In the genomic region with DNA sequence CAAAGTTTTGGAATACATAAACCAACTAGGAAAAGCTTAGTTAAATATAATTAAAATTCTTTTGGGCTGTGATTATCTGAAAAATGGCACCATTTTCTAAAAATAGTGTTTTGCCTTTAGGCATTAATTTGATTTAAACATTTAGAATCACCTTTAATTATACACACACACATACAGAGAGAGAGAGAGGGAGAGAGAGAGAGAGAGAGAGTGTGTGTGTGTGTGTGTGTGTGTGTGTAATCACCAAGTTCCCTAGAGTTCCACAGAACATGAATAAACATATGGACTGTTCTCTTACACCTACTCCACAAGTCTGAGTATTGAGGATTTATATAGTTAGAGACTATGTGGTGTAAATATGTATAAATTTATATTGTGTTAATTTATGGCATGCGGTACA, we compare ENCODE assay signal across 31 cellular contexts.
"Had no signal": no experiment of that assay in that cellular context is flagged by ENCODE, and none has a peak within 500 bp of the region (broad histone marks: within the 10 kb centered on the region; RNA-seq: fewer than 3 reads in every experiment).

No MANE protein-coding gene starts in this region.

- H3K4me3 ChIP-seq: body of pancreas, breast epithelium, MG63, Peyer's patch, SJSA1 had no signal

- DNase-seq: activated CD4-positive, alpha-beta T cell treated with anti-CD3 and anti-CD28 coated beads for 36 hours; activated CD4-positive, alpha-beta T cell treated with anti-CD3 and anti-CD28 coated beads, Interleukin-2, amount 10 ng/mL, durations not matched to agents 7 days and 5 days; activated CD4-positive, alpha-beta T cell treated with anti-CD3 and anti-CD28 coated beads, Interleukin-2, amount 50 U/mL, for 48 hours; activated CD8-positive, alpha-beta T cell treated with anti-CD3 and anti-CD28 coated beads, Interleukin-2, amount 10 ng/mL, durations not matched to agents 7 days and 5 days; activated gamma-delta T cell; activated naive CD4-positive, alpha-beta T cell treated with Interleukin-2 at 50 U/mL for 16 hours; activated naive CD8-positive, alpha-beta T cell treated with anti-CD3 and anti-CD28 coated beads, Interleukin-2, amount 10 ng/mL, durations not matched to agents 7 days and 5 days; activated T-cell treated with anti-CD3 and anti-CD28 coated beads, Interleukin-2, amount 50 U/mL, for 24 hours; body of pancreas; Kasumi-1; NCI-H1048; NCI-H1436; NCI-H1694; NCI-H1930; NCI-H2081 treated with DMSO at 0.1 percent for 48 hours; NCI-H345; NCI-H524 treated with DMSO at 0.1 percent for 48 hours; NCI-H748 treated with DMSO at 0.1 percent for 48 hours; NK-92 treated with Interleukin-12 subunit alpha and Interleukin-12 subunit beta, amount 100 ng/mL, for 24 hours; Peyer's patch; RPMI8226; SHP77 treated with DMSO at 0.1 percent for 48 hours; SW 1271; T1000 had no signal

- H3K27ac ChIP-seq: body of pancreas, Peyer's patch had no signal

- H3K4me3 Mint-ChIP-seq: activated CD4-positive, alpha-beta T cell treated with anti-CD3 and anti-CD28 coated beads for 36 hours; activated CD4-positive, alpha-beta T cell treated with anti-CD3 and anti-CD28 coated beads, Interleukin-2, amount 10 ng/mL, durations not matched to agents 7 days and 5 days; activated CD8-positive, alpha-beta T cell treated with anti-CD3 and anti-CD28 coated beads, Interleukin-2, amount 10 ng/mL, durations not matched to agents 7 days and 5 days; activated naive CD4-positive, alpha-beta T cell treated with anti-CD3 and anti-CD28 coated beads, Interleukin-2, amount 50 U/mL, for 24 hours; activated naive CD8-positive, alpha-beta T cell treated with anti-CD3 and anti-CD28 coated beads, Interleukin-2, amount 10 ng/mL, durations not matched to agents 7 days and 5 days; activated T-cell treated with anti-CD3 and anti-CD28 coated beads, Interleukin-2, amount 50 U/mL, for 24 hours; WTC11 had no signal

- H3K9me3 ChIP-seq: body of pancreas, breast epithelium, MG63, Peyer's patch, SJSA1 had no signal

- H3K4me1 ChIP-seq: Peyer's patch had no signal

- H3K4me1 Mint-ChIP-seq: activated CD4-positive, alpha-beta T cell treated with anti-CD3 and anti-CD28 coated beads for 36 hours; activated CD4-positive, alpha-beta T cell treated with anti-CD3 and anti-CD28 coated beads, Interleukin-2, amount 10 ng/mL, durations not matched to agents 7 days and 5 days; activated naive CD4-positive, alpha-beta T cell treated with anti-CD3 and anti-CD28 coated beads, Interleukin-2, amount 50 U/mL, for 24 hours; activated naive CD8-positive, alpha-beta T cell treated with anti-CD3 and anti-CD28 coated beads, Interleukin-2, amount 10 ng/mL, durations not matched to agents 7 days and 5 days had no signal

- ATAC-seq: activated CD4-positive, alpha-beta T cell treated with anti-CD3 and anti-CD28 coated beads for 36 hours; activated CD4-positive, CD25-positive, alpha-beta regulatory T cell treated with anti-CD3 and anti-CD28 coated beads, Interleukin-2, amount 50 U/mL, for 24 hours; activated CD8-positive, alpha-beta T cell treated with anti-CD3 and anti-CD28 coated beads, Interleukin-2, amount 10 ng/mL, durations not matched to agents 7 days and 5 days; body of pancreas; WTC11 had no signal

- H3K9me3 Mint-ChIP-seq: activated CD4-positive, alpha-beta T cell treated with anti-CD3 and anti-CD28 coated beads, Interleukin-2, amount 10 ng/mL, durations not matched to agents 7 days and 5 days; activated naive CD4-positive, alpha-beta T cell treated with anti-CD3 and anti-CD28 coated beads, Interleukin-2, amount 50 U/mL, for 24 hours; activated naive CD8-positive, alpha-beta T cell treated with anti-CD3 and anti-CD28 coated beads, Interleukin-2, amount 10 ng/mL, durations not matched to agents 7 days and 5 days; activated T-cell treated with anti-CD3 and anti-CD28 coated beads, Interleukin-2, amount 50 U/mL, for 24 hours; activated T-helper 2 cell treated with anti-CD3 and anti-CD28 coated beads, Interferon-gamma antibody, Interleukin-2, Interleukin-4, amounts not matched to agents 10 μg/mL and 5 μg/mL and 100 μg/mL, durations not matched to agents 14 hours and 24 hours and 36 hours; WTC11 had no signal

- H3K36me3 ChIP-seq: breast epithelium, MG63, Peyer's patch, SJSA1 had no signal

- H3K27ac Mint-ChIP-seq: activated CD4-positive, alpha-beta T cell treated with anti-CD3 and anti-CD28 coated beads for 36 hours; activated CD4-positive, alpha-beta T cell treated with anti-CD3 and anti-CD28 coated beads, Interleukin-2, amount 10 ng/mL, durations not matched to agents 7 days and 5 days; activated CD8-positive, alpha-beta T cell treated with anti-CD3 and anti-CD28 coated beads, Interleukin-2, amount 10 ng/mL, durations not matched to agents 7 days and 5 days; activated naive CD4-positive, alpha-beta T cell treated with anti-CD3 and anti-CD28 coated beads, Interleukin-2, amount 50 U/mL, for 24 hours; activated naive CD8-positive, alpha-beta T cell treated with anti-CD3 and anti-CD28 coated beads, Interleukin-2, amount 10 ng/mL, durations not matched to agents 7 days and 5 days; activated T-cell treated with anti-CD3 and anti-CD28 coated beads, Interleukin-2, amount 50 U/mL, for 24 hours; activated T-helper 2 cell treated with anti-CD3 and anti-CD28 coated beads, Interferon-gamma antibody, Interleukin-2, Interleukin-4, amounts not matched to agents 10 μg/mL and 5 μg/mL and 100 μg/mL, durations not matched to agents 14 hours and 24 hours and 36 hours; WTC11 had no signal

- H3K27me3 ChIP-seq: body of pancreas, breast epithelium, MG63, Peyer's patch, SJSA1 had no signal

- H3K36me3 Mint-ChIP-seq: activated naive CD4-positive, alpha-beta T cell treated with anti-CD3 and anti-CD28 coated beads, Interleukin-2, amount 50 U/mL, for 24 hours; activated naive CD8-positive, alpha-beta T cell treated with anti-CD3 and anti-CD28 coated beads, Interleukin-2, amount 10 ng/mL, durations not matched to agents 7 days and 5 days; WTC11 had no signal
